In genomic region chr3:193704431-193704830, GRCh38 we compare ENCODE assay signal across 27 cellular contexts.
DNase-seq lines count a peak whose midpoint lies in the region; ATAC-seq, FAIRE-seq and TF ChIP-seq lines count a peak whose summit lies in the region.
"Had no signal": no experiment of that assay in that cellular context is flagged by ENCODE, and none has a peak within 500 bp of the region (broad histone marks: within the 10 kb centered on the region; RNA-seq: fewer than 3 reads in every experiment).

No MANE protein-coding gene starts in this region.

- H3K36me3 ChIP-seq in CD8-positive, alpha-beta T cell (ENCODE audit: insufficient read depth, low read length), result no peaks in the 10 kb centered on the region
- H3K36me3 ChIP-seq in HEK293 (ENCODE audit: control insufficient read depth in 2 of 2, insufficient read depth in 1 of 2, low read length in 2 of 2) (peaks cover 0 to 12% of the 10 kb centered on the region in 2 experiments; a peak in 1 of 3 replicates), upper lobe of right lung (no peaks in the 10 kb centered on the region)
- H3K36me3 ChIP-seq: colonic mucosa, ovary, sigmoid colon had no signal

- TF ChIP-seq CTCF in CD8-positive, alpha-beta T cell (IDR thresholded peaks at IDR 0.05), result no peak
- TF ChIP-seq CTCF in HEK293 (tag by site-specific recombination; IDR thresholded peaks at IDR 0.05) (no peak), upper lobe of right lung (IDR thresholded peaks at IDR 0.05) (no peak)

- no peak overlapping the region for H3K27ac ChIP-seq in CD8-positive, alpha-beta T cell (ENCODE audit: low read depth, low read length)
- H3K27ac ChIP-seq in HEK293 (ENCODE audit: extremely low read depth, low read depth, low read length) (no peak overlapping the region), upper lobe of right lung (no peak overlapping the region)
- H3K27ac ChIP-seq: colonic mucosa, ovary, sigmoid colon had no signal

- H3K4me1 Mint-ChIP-seq in CD8-positive, alpha-beta T cell (ENCODE audit: low read depth), result no peaks in the 10 kb centered on the region

- no peaks in the 10 kb centered on the region for H3K27me3 Mint-ChIP-seq in CD8-positive, alpha-beta T cell (ENCODE audit: low read depth)
- H3K27me3 Mint-ChIP-seq: CD4-positive, alpha-beta T cell had no signal

- no peaks in the 10 kb centered on the region for H3K9me3 ChIP-seq in CD8-positive, alpha-beta T cell (ENCODE audit: low read length)
- no peaks in the 10 kb centered on the region for H3K9me3 ChIP-seq in HEK293 (ENCODE audit: control insufficient read depth, insufficient read depth, low read depth, low read length)
- no peaks in the 10 kb centered on the region for H3K9me3 ChIP-seq in upper lobe of right lung
- H3K9me3 ChIP-seq: colonic mucosa, ovary, sigmoid colon, SK-N-SH had no signal

- no peak for DNase-seq in CD8-positive, alpha-beta T cell
- DNase-seq in cerebellar cortex (ENCODE audit: low spot score) (peak; percentile 8), medulla oblongata (ENCODE audit: extremely low spot score) (peak; percentile 26), posterior cingulate gyrus (no peak), urothelium cell line (ENCODE audit: low spot score) (no peak), upper lobe of right lung (no peak)
- DNase-seq: activated CD8-positive, alpha-beta T cell treated with anti-CD3 and anti-CD28 coated beads, Interleukin-2, amount 10 ng/mL, durations not matched to agents 7 days and 5 days; activated gamma-delta T cell treated with Interleukin-2 at 50 U/mL for 16 hours; activated T-cell treated with anti-CD3 and anti-CD28 coated beads, Interleukin-2, amount 50 U/mL, for 1 hour; CD4-positive, alpha-beta T cell; colonic mucosa; DMS153; GDM1; Karpas-422; mesenchymal stem cell; natural killer cell; NCI-H1048; NCI-H2081; NCI-H446; ovary; sigmoid colon; SK-N-SH had no signal

- FAIRE-seq in urothelium cell line (lab: Jason Lieb, UNC), result no peak
- FAIRE-seq: HTR-8/SVneo had no signal

- no peak overlapping the region for H3K4me3 ChIP-seq in CD8-positive, alpha-beta T cell (ENCODE audit: low read depth, low read length)
- H3K4me3 ChIP-seq in HEK293 (ENCODE audit: low read depth, low read length), result no peak overlapping the region
- no peak overlapping the region for H3K4me3 ChIP-seq in upper lobe of right lung
- H3K4me3 ChIP-seq: colonic mucosa, ovary, sigmoid colon had no signal

- ATAC-seq in CD8-positive, alpha-beta T cell, result no peak
- no peak for ATAC-seq in GM21717 (IDR thresholded peaks at IDR 0.05; ENCODE audit: unreplicated experiment)
- no peak for ATAC-seq in upper lobe of right lung
- ATAC-seq: activated CD4-positive, CD25-positive, alpha-beta regulatory T cell treated with anti-CD3 and anti-CD28 coated beads, Interleukin-2, amount 50 U/mL, for 24 hours; activated CD8-positive, alpha-beta T cell treated with anti-CD3 and anti-CD28 coated beads, Interleukin-2, amount 10 ng/mL, durations not matched to agents 7 days and 5 days; natural killer cell had no signal

- no peak overlapping the region for H3K4me3 Mint-ChIP-seq in CD8-positive, alpha-beta T cell
- H3K4me3 Mint-ChIP-seq: activated CD8-positive, alpha-beta T cell treated with anti-CD3 and anti-CD28 coated beads, Interleukin-2, amount 10 ng/mL, durations not matched to agents 7 days and 5 days; brain; CD4-positive, alpha-beta T cell; natural killer cell had no signal

- intact Hi-C loops in CD8-positive, alpha-beta T cell (cut with DNase I, micrococcal nuclease), result no loop called here
- intact Hi-C loops in posterior cingulate gyrus (cut with DNase I), result no loop called here
- intact Hi-C loops in upper lobe of right lung (cut with DNase I), result no loop called here

- no peaks in the 10 kb centered on the region for H3K27me3 ChIP-seq in CD8-positive, alpha-beta T cell (ENCODE audit: insufficient read depth, low read length)
- H3K27me3 ChIP-seq in upper lobe of right lung, result no peaks in the 10 kb centered on the region
- H3K27me3 ChIP-seq: colonic mucosa, ovary, sigmoid colon had no signal

- H3K27ac Mint-ChIP-seq in CD8-positive, alpha-beta T cell, result peak overlapping the region; percentile 2
- H3K27ac Mint-ChIP-seq: activated CD8-positive, alpha-beta T cell treated with anti-CD3 and anti-CD28 coated beads, Interleukin-2, amount 10 ng/mL, durations not matched to agents 7 days and 5 days; brain; CD4-positive, alpha-beta T cell; natural killer cell had no signal

- POLR2A ChIA-PET in CD8-positive, alpha-beta T cell (lab: Charles Lee), result no interaction called here
- POLR2A ChIA-PET in HEK293 (lab: Yijun Ruan, JAX), result interaction anchor here (0.7 kb wide), 1 partner anchor 950 kb away, joined by 4 read pairs; no protein-coding TSS in a partner anchor

- CTCF ChIA-PET in CD8-positive, alpha-beta T cell (lab: Charles Lee), result no interaction called here
- CTCF ChIA-PET in HEK293 (lab: Yijun Ruan, JAX), result no interaction called here

- H3K9me3 Mint-ChIP-seq in CD8-positive, alpha-beta T cell, result no peaks in the 10 kb centered on the region
- H3K9me3 Mint-ChIP-seq: brain; CD4-positive, alpha-beta T cell; natural killer cell had no signal

- H3K4me1 ChIP-seq in CD8-positive, alpha-beta T cell (ENCODE audit: insufficient read depth, low read length), result no peaks in the 10 kb centered on the region
- no peaks in the 10 kb centered on the region for H3K4me1 ChIP-seq in HEK293 (ENCODE audit: control insufficient read depth, insufficient read depth, low read length)
- H3K4me1 ChIP-seq in upper lobe of right lung, result no peaks in the 10 kb centered on the region
- H3K4me1 ChIP-seq: colonic mucosa, sigmoid colon had no signal

- H3K36me3 Mint-ChIP-seq in CD8-positive, alpha-beta T cell, result peaks cover 4% of the 10 kb centered on the region
- H3K36me3 Mint-ChIP-seq: natural killer cell had no signal

TF ChIP-seq in HEK293, 187 proteins besides CTCF, POLR2A, EP300 and RAD21:
- no peak for TF ChIP-seq ZFP37 (tag by site-specific recombination; IDR thresholded peaks at IDR 0.05)
- peak; percentile 22; the same call in 1 of the 2 replicates for TF ChIP-seq ZBTB17 (tag by site-specific recombination; IDR thresholded peaks at IDR 0.05)
TF ChIP-seq in HEK293: peak in this region for 1.

Comparison
In these comparisons a context has a peak if more than half of its experiments do, and no peak if none do; other contexts are left out.
1. DNase-seq: peak in cerebellar cortex (single experiment) and medulla oblongata (single experiment); none in CD8-positive, alpha-beta T cell (0 of 7), posterior cingulate gyrus (0 of 10), urothelium cell line (single experiment) and upper lobe of right lung (single experiment).